In the genomic region with DNA sequence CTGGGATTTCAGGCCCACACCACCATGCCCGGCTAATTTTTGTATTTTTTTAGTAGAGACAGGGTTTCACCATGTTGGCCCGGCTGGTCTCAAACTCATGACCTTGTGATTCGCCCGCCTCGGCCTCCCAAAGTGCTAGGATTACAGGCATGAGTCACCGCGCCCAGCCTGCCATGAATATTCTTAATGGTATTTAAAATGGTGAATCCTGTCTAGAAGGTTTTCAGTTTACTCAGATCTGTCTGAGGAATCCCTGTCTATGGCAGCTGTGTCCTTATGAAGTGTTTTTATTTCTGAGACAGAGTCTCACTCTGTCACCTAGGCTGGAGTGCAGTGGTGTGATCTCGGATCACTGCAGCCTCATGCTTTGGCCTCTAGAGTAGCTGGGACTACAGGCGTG, we compare ENCODE assay signal across 8 cellular contexts. TPM values are rescaled to one million over a fixed set of nuclear protein-coding genes. Genes with fewer than 3 reads are reported as not detected.
DNase-seq lines count a peak whose midpoint lies in the region; ATAC-seq, FAIRE-seq and TF ChIP-seq lines count a peak whose summit lies in the region.
"Not testable (repeated sequence)": the region's sequence is repeated elsewhere in the genome, so short reads cannot be mapped to it uniquely, and the experiment has no call there.

No MANE protein-coding gene starts in this region.

- peaks cover 24% of the 10 kb centered on the region for H3K4me1 Mint-ChIP-seq in astrocyte (ENCODE audit: low read depth, unreplicated experiment)

- H3K36me3 Mint-ChIP-seq in astrocyte (ENCODE audit: low read depth, unreplicated experiment): not testable (repeated sequence)

- H3K4me3 ChIP-seq in GM23248; SJSA1; astrocyte (ENCODE audit: insufficient read depth, low read depth, low read length); epithelial cell of esophagus (ENCODE audit: low read length); psoas muscle: not testable (repeated sequence)

- TF ChIP-seq CTCF in astrocyte (IDR thresholded peaks at IDR 0.05; ENCODE audit: insufficient read depth, low read depth, low read length); epithelial cell of esophagus (IDR thresholded peaks at IDR 0.05; ENCODE audit: insufficient read depth, low read depth, low read length, missing control alignments); psoas muscle (IDR thresholded peaks at IDR 0.05): not testable (repeated sequence)

- not testable (repeated sequence) for H3K27me3 ChIP-seq in GM23248 (replicated peaks; ENCODE audit: insufficient read depth); SJSA1 (replicated peaks); astrocyte (ENCODE audit: insufficient read depth, low read length); psoas muscle (ENCODE audit: insufficient read depth in 3 of 3, low read length in 2 of 3)

- WGBS in GM23248 (ENCODE audit: low coverage in 1 of 2, low lambda C conversion rate in 2 of 2, missing lambda C conversion rate in 2 of 2), 2 experiments: 78 to 81% methylated on average over 9 of the region's 9 CpGs
- 67 to 80% (median 72%) methylated on average over 9 of the region's 9 CpGs for WGBS in psoas muscle, 3 donors

- H3K27ac ChIP-seq in GM23248 (peak overlapping the region; percentile 32; the same call in 1 of the 2 replicates), psoas muscle (peak overlapping the region; percentile 56)
- H3K27ac ChIP-seq in SJSA1; astrocyte (ENCODE audit: low read depth, low read length): not testable (repeated sequence)

- not testable (repeated sequence) for H3K9me3 ChIP-seq in GM23248 (ENCODE audit: low read depth); SJSA1 (replicated peaks); astrocyte (ENCODE audit: insufficient read depth, low read depth, low read length); psoas muscle

- DNase-seq in A172 (ENCODE audit: low spot score) (peak; percentile 44), GM23248 (peak; percentile 58), LHCN-M2 (ENCODE audit: low read depth) (peak; percentile 71), SJSA1 (ENCODE audit: low read depth in 1 of 2, low spot score in 2 of 2) (peak; percentile 23 to 61), astrocyte (ENCODE audit: low read depth) (peak; percentile 59), epithelial cell of esophagus (ENCODE audit: low read depth) (peak; percentile 68), kidney tubule cell (ENCODE audit: low spot score) (peak; percentile 74), psoas muscle (peak; percentile 41 to 65)

- in situ Hi-C loops in GM23248 (cut with MboI): not testable (repeated sequence)

- H3K9me2 ChIP-seq in GM23248 (ENCODE audit: insufficient read depth): not testable (repeated sequence)

- intact Hi-C loops in psoas muscle (cut with DNase I): not testable (repeated sequence)

- not testable (repeated sequence) for H3K9ac ChIP-seq in GM23248; astrocyte (ENCODE audit: low read length)

- not testable (repeated sequence) for H2AFZ ChIP-seq in GM23248; astrocyte (ENCODE audit: low read depth, low read length)

- H3K9me3 Mint-ChIP-seq in astrocyte (ENCODE audit: unreplicated experiment): not testable (repeated sequence)

- H3F3A ChIP-seq in GM23248 (ENCODE audit: insufficient read depth): not testable (repeated sequence)

- H3K79me2 ChIP-seq in GM23248 (ENCODE audit: insufficient read depth): peaks cover 92% of the 10 kb centered on the region
- peaks cover 76% of the 10 kb centered on the region for H3K79me2 ChIP-seq in astrocyte (ENCODE audit: insufficient read depth, low read length)

- not testable (repeated sequence) for H4K20me1 ChIP-seq in GM23248 (ENCODE audit: insufficient read depth)
- H4K20me1 ChIP-seq in astrocyte (ENCODE audit: insufficient read depth, low read length): peaks cover 61% of the 10 kb centered on the region

- H3K27ac Mint-ChIP-seq in astrocyte (ENCODE audit: unreplicated experiment): peak overlapping the region; percentile 80

- not testable (repeated sequence) for H3K27me3 Mint-ChIP-seq in astrocyte (ENCODE audit: low read depth, unreplicated experiment)

- H3K4me3 Mint-ChIP-seq in astrocyte (ENCODE audit: unreplicated experiment): not testable (repeated sequence)

- ATAC-seq in psoas muscle: peak; percentile 70 to 82 (median 73)

- H3K4me1 ChIP-seq in GM23248 (ENCODE audit: insufficient read depth); astrocyte (ENCODE audit: insufficient read depth, low read length): not testable (repeated sequence)
- H3K4me1 ChIP-seq in SJSA1 (replicated peaks): peaks cover 18% of the 10 kb centered on the region; the same call in 1 of the 2 replicates
- peaks cover 41% of the 10 kb centered on the region for H3K4me1 ChIP-seq in psoas muscle

- H3K4me2 ChIP-seq in GM23248 (ENCODE audit: unreplicated experiment): not testable (repeated sequence)
- H3K4me2 ChIP-seq in astrocyte (ENCODE audit: low read length): peak overlapping the region; percentile 30

- not testable (repeated sequence) for H3K36me3 ChIP-seq in GM23248 (ENCODE audit: low read depth); SJSA1; astrocyte (ENCODE audit: insufficient read depth, low read length); psoas muscle (ENCODE audit: insufficient read depth in 1 of 2, low read depth in 1 of 2)

- FAIRE-seq in astrocyte (lab: Jason Lieb, UNC): not testable (repeated sequence)

RNA-seq across cellular contexts. Expression of a gene that starts 36.2 kb away (rescaled TPM):
- total RNA-seq in A172 (2014; rRNA removed; shearing (Covaris generic)): 27.3 and 28.2 TPM in 2 replicates
- 23.7 and 24.5 TPM in 2 replicates for total RNA-seq in GM23248 (2014; rRNA removed; shearing (Covaris generic))
- polyA plus RNA-seq in GM23248 (2016; fragmentation: Nextera tagmentation; extraction: Ambion mirVana) (28.3 and 33.1 TPM in 2 replicates), psoas muscle (10 to 100 TPM; 52.0 to 69.0 (median 58.6) TPM)
- total RNA-seq in LHCN-M2 (2014; rRNA removed) (31.3 and 33.1 TPM in 2 replicates), astrocyte (48.4 and 51.1 TPM in 2 replicates), psoas muscle (10 to 100 TPM; 45.8 to 67.8 (median 61.1) TPM)
- polyA plus RNA-seq in LHCN-M2 (2012): 27.2 TPM
- 23.5 and 32.5 TPM in 2 replicates for total RNA-seq in SJSA1 (2014; rRNA removed; shearing (Covaris generic))

RNA-seq across cellular contexts. Expression of a gene that starts 55.9 kb away (rescaled TPM):
- not detected in 2 replicates for total RNA-seq in A172 (2014; rRNA removed; shearing (Covaris generic))
- total RNA-seq in GM23248 (2014; rRNA removed; shearing (Covaris generic)): not detected in 2 replicates
- polyA plus RNA-seq in GM23248 (2016; fragmentation: Nextera tagmentation; extraction: Ambion mirVana): not detected in 2 replicates
- total RNA-seq in LHCN-M2 (2014; rRNA removed): 0.06 and 0.63 TPM in 2 replicates
- polyA plus RNA-seq in LHCN-M2 (2012): 0.10 TPM
- 0.05 TPM in 1 of 2 replicates, not detected in the other for total RNA-seq in SJSA1 (2014; rRNA removed; shearing (Covaris generic))
- total RNA-seq in astrocyte: 0.89 and 1.5 TPM in 2 replicates
- 1 to 10 TPM; 4.6 to 9.1 (median 6.3) TPM for total RNA-seq in psoas muscle
- 1 to 10 TPM; 1.9 to 2.7 (median 2.1) TPM for polyA plus RNA-seq in psoas muscle
